In genomic region chr2:176140520-176141317, GRCh38 we compare ENCODE assay signal across 7 cellular contexts. TPM values are rescaled to one million over a fixed set of nuclear protein-coding genes. Genes with fewer than 3 reads are reported as not detected.
A peak's percentile ranks its signal among the peaks of the same experiment; 100 is the strongest.
DNase-seq lines count a peak whose midpoint lies in the region; FAIRE-seq and TF ChIP-seq lines count a peak whose summit lies in the region.

No MANE protein-coding gene starts in this region.

- WGBS in small intestine, 3 donors = 7 to 9% (median 8%) methylated on average over 46 to 48 of the region's 48 CpGs

- no peak for FAIRE-seq in small intestine (lab: Jason Lieb, UNC)

- TF ChIP-seq CTCF in GM12874 (IDR thresholded peaks at IDR 0.05; ENCODE audit: insufficient read depth, low read depth, low read length) (peak; percentile 92), LNCaP clone FGC (IDR thresholded peaks at IDR 0.05; ENCODE audit: control insufficient read depth, extremely low read depth, insufficient read depth) (peak; percentile 95), brain microvascular endothelial cell (IDR thresholded peaks at IDR 0.05; ENCODE audit: low read depth, low read length, missing control alignments) (peak; percentile 78)

- no peaks in the 10 kb centered on the region for H3K4me1 ChIP-seq in small intestine (ENCODE audit: control insufficient read depth in 2 of 2, insufficient read depth in 1 of 2, low read depth in 1 of 2, low read length in 1 of 2)

- in situ Hi-C loops in brain microvascular endothelial cell (cut with HindIII; ENCODE audit: low pct_ligation_motif_present, low sequenced_read_pairs) = loop anchor here (25.0 kb wide), 1 partner anchor 497 kb away; no protein-coding TSS in a partner anchor

- DNase-seq in H4 (ENCODE audit: low spot score) (peak; percentile 67), LNCaP clone FGC (ENCODE audit: low read depth) (no peak), T-helper 9 cell (peak; percentile 44), brain microvascular endothelial cell (no peak), iPS-NIHi11 (ENCODE audit: low spot score) (peak; percentile 94), small intestine (peak; percentile 39)

- no peak overlapping the region for H3K27ac ChIP-seq in brain microvascular endothelial cell
- H3K27ac ChIP-seq in small intestine (ENCODE audit: low read depth in 1 of 2, low read length in 1 of 2) = no peak overlapping the region

- no peaks in the 10 kb centered on the region for H3K9me3 ChIP-seq in small intestine (ENCODE audit: control insufficient read depth, low read depth)

- H3K4me3 ChIP-seq in LNCaP clone FGC (ENCODE audit: low read depth, low read length) (peak overlapping the region; percentile 41), brain microvascular endothelial cell (ENCODE audit: low read depth, low read length) (peak overlapping the region; percentile 53), small intestine (ENCODE audit: low read depth in 1 of 2, low read length in 2 of 2) (peak overlapping the region in 1 of 2 donors; percentile 37)

- H3K27me3 ChIP-seq in brain microvascular endothelial cell (replicated peaks) = peaks cover 75% of the 10 kb centered on the region
- H3K27me3 ChIP-seq in small intestine (ENCODE audit: control insufficient read depth in 2 of 2, insufficient read depth in 2 of 2, low read length in 2 of 2) = peaks cover 6 to 44% of the 10 kb centered on the region in 2 donors

- H3K36me3 ChIP-seq in brain microvascular endothelial cell (replicated peaks) (no peaks in the 10 kb centered on the region), small intestine (ENCODE audit: control insufficient read depth in 2 of 2, insufficient read depth in 2 of 2, low read length in 2 of 2) (no peaks in the 10 kb centered on the region)

RNA-seq across cellular contexts. Expression of gene HOXD4, which starts 10.6 kb away (rescaled TPM):
- not detected in 2 replicates for total RNA-seq in H4 (2014; rRNA removed; shearing (Covaris generic))
- polyA plus RNA-seq in small intestine = under 1 TPM in 1 of 3 donors, not detected in 2; 0.97 TPM

RNA-seq across cellular contexts. Expression of gene HOXD8, which starts 11.2 kb away (rescaled TPM):
- not detected in 2 replicates for total RNA-seq in H4 (2014; rRNA removed; shearing (Covaris generic))
- 1 to 10 TPM in 2 of 3 donors, under 1 TPM in 1; 0.89 to 5.3 (median 1.9) TPM for polyA plus RNA-seq in small intestine

RNA-seq across cellular contexts. Expression of gene HOXD3, which starts 16.4 kb away (rescaled TPM):
- total RNA-seq in H4 (2014; rRNA removed; shearing (Covaris generic)) = 0.29 and 0.70 TPM in 2 replicates
- polyA plus RNA-seq in small intestine = under 1 TPM in 1 of 3 donors, not detected in 2; 0.98 TPM

RNA-seq across cellular contexts. Expression of gene HOXD9, which starts 18.2 kb away (rescaled TPM):
- 1.1 and 2.1 TPM in 2 replicates for total RNA-seq in H4 (2014; rRNA removed; shearing (Covaris generic))
- polyA plus RNA-seq in small intestine = 1 to 10 TPM in 1 of 3 donors, under 1 TPM in 1, not detected in 1; 0.27 to 1.9 TPM

RNA-seq across cellular contexts. Expression of gene HOXD10, which starts 24.1 kb away (rescaled TPM):
- not detected in 2 replicates for total RNA-seq in H4 (2014; rRNA removed; shearing (Covaris generic))
- under 1 TPM in 1 of 3 donors, not detected in 2; 0.09 TPM for polyA plus RNA-seq in small intestine

Comparison
In these comparisons a context has a peak if more than half of its experiments do, and no peak if none do; other contexts are left out.
1. DNase-seq: peak in H4 (single experiment), T-helper 9 cell (single experiment), iPS-NIHi11 (single experiment) and small intestine (single experiment); none in LNCaP clone FGC (single experiment) and brain microvascular endothelial cell (single experiment).
2. Peak in every context shown above with its lines, with median percentiles within 50 percentile points of each other: CTCF ChIP-seq.